ENCODE assay signal across 7 cellular contexts in genomic region chr4:54547299-54548097, GRCh38.
DNase-seq lines count a peak whose midpoint lies in the region; ATAC-seq and FAIRE-seq lines count a peak whose summit lies in the region.

No MANE protein-coding gene starts in this region.

- ATAC-seq in HG02798 (IDR thresholded peaks at IDR 0.05; ENCODE audit: poor library complexity, unreplicated experiment) = peak; percentile 60

- no peaks in the 10 kb centered on the region for H3K27me3 ChIP-seq in mucosa of rectum (ENCODE audit: control insufficient read depth in 2 of 2, insufficient read depth in 2 of 2, low read length in 2 of 2)

- intact Hi-C loops in posterior cingulate gyrus (cut with DNase I) = no loop called here

- peak; percentile 4 for DNase-seq in GM19239 (ENCODE audit: insufficient read length, low spot score)
- peak; percentile 22 for DNase-seq in NCI-H748 treated with DMSO at 0.1 percent for 48 hours (lab: John Stamatoyannopoulos, UW)
- DNase-seq in ACHN = no peak
- DNase-seq in NCI-H2227 (lab: John Stamatoyannopoulos, UW; ENCODE audit: unreplicated experiment) = no peak
- DNase-seq in posterior cingulate gyrus = no peak

- FAIRE-seq in GM19239 (lab: Jason Lieb, UNC) = no peak

- peaks cover 6 to 14% of the 10 kb centered on the region in 2 donors for H3K4me1 ChIP-seq in mucosa of rectum (ENCODE audit: control insufficient read depth in 2 of 2, insufficient read depth in 2 of 2, low read length in 2 of 2)

- H3K36me3 ChIP-seq in mucosa of rectum (ENCODE audit: control insufficient read depth in 2 of 2, insufficient read depth in 2 of 2, low read length in 2 of 2) = no peaks in the 10 kb centered on the region

- peak overlapping the region; percentile 49 to 53 for H3K4me3 ChIP-seq in mucosa of rectum (ENCODE audit: low read length in 2 of 2)

- no peaks in the 10 kb centered on the region for H3K9me3 ChIP-seq in mucosa of rectum (ENCODE audit: control insufficient read depth in 2 of 2, low read length in 2 of 2)

- peak overlapping the region; percentile 76 to 82 for H3K27ac ChIP-seq in mucosa of rectum (ENCODE audit: low read depth in 2 of 2, low read length in 2 of 2)

- in situ Hi-C loops in ACHN (cut with HindIII; ENCODE audit: low pct_ligation_motif_present, low pct_unique_long_range_greater_than_20kb, low sequenced_read_pairs) = no loop called here

- peak overlapping the region; percentile 20 to 45 for H3K9ac ChIP-seq in mucosa of rectum (ENCODE audit: low read depth in 1 of 2, low read length in 2 of 2)

Comparison
In these comparisons a context has a peak if more than half of its experiments do, and no peak if none do; other contexts are left out.
1. DNase-seq: peak in GM19239 (single experiment) and NCI-H748 treated with DMSO at 0.1 percent for 48 hours (single experiment); none in ACHN (single experiment), NCI-H2227 (single experiment) and posterior cingulate gyrus (0 of 10).